Comparison of ENCODE assay signal across 8 cellular contexts in genomic region chr4:37780444-37781133, GRCh38. TPM values are rescaled to one million over a fixed set of nuclear protein-coding genes. Genes with fewer than 3 reads are reported as not detected.
DNase-seq lines count a peak whose midpoint lies in the region; ATAC-seq, FAIRE-seq and TF ChIP-seq lines count a peak whose summit lies in the region.

No MANE protein-coding gene starts in this region.

- WGBS in hepatocyte (ENCODE audit: low lambda C conversion rate, missing lambda C conversion rate): 32% methylated on average over 4 of the region's 4 CpGs

- no peak overlapping the region for H3K4me2 ChIP-seq in hepatocyte

- intact Hi-C loops in Right ventricle myocardium superior (cut with DNase I) (no loop called here), cardiac septum (cut with DNase I) (no loop called here), upper lobe of right lung (cut with DNase I) (no loop called here)

- H3K9me3 ChIP-seq in hepatocyte (ENCODE audit: low read depth): no peaks in the 10 kb centered on the region
- H3K9me3 ChIP-seq in upper lobe of right lung: no peaks in the 10 kb centered on the region

- no peak for FAIRE-seq in HTR-8/SVneo (lab: Jason Lieb, UNC)

- no peak overlapping the region for H2AFZ ChIP-seq in hepatocyte

- peak; percentile 33 for TF ChIP-seq CTCF in hepatocyte (IDR thresholded peaks at IDR 0.05; ENCODE audit: poor library complexity)
- TF ChIP-seq CTCF in upper lobe of right lung (IDR thresholded peaks at IDR 0.05): no peak

- H4K20me1 ChIP-seq in hepatocyte (ENCODE audit: insufficient read depth, poor library complexity, severe bottlenecking): no peaks in the 10 kb centered on the region

- DNase-seq in Right ventricle myocardium superior: peak; percentile 49
- no peak for DNase-seq in cardiac septum (ENCODE audit: low spot score)
- DNase-seq in activated T-cell treated with anti-CD3 and anti-CD28 coated beads for 4 hours: peak; percentile 18
- DNase-seq in hepatocyte (ENCODE audit: low spot score): peak; percentile 43
- DNase-seq in upper lobe of right lung: no peak
- DNase-seq in HTR-8/SVneo (ENCODE audit: insufficient read length, low spot score): no peak
- DNase-seq in DMS153 treated with DMSO at 0.1 percent for 48 hours (lab: John Stamatoyannopoulos, UW; ENCODE audit: unreplicated experiment): no peak
- DNase-seq in HCEC 1CT: no peak

- H3K4me3 ChIP-seq in hepatocyte (no peak overlapping the region), upper lobe of right lung (no peak overlapping the region)

- H3K9me2 ChIP-seq in hepatocyte (replicated peaks; ENCODE audit: insufficient read depth): no peaks in the 10 kb centered on the region

- no peaks in the 10 kb centered on the region for H3K27me3 ChIP-seq in hepatocyte
- no peaks in the 10 kb centered on the region for H3K27me3 ChIP-seq in upper lobe of right lung

- H3K79me2 ChIP-seq in hepatocyte: no peaks in the 10 kb centered on the region

- H3K4me1 ChIP-seq in hepatocyte (ENCODE audit: insufficient read depth): no peaks in the 10 kb centered on the region
- no peaks in the 10 kb centered on the region for H3K4me1 ChIP-seq in upper lobe of right lung

- ATAC-seq in Right ventricle myocardium superior (ENCODE audit: poor library complexity) (peak; percentile 46), upper lobe of right lung (peak; percentile 64)

- no peaks in the 10 kb centered on the region for H3K36me3 ChIP-seq in hepatocyte (replicated peaks; ENCODE audit: insufficient read depth, low read depth)
- H3K36me3 ChIP-seq in upper lobe of right lung: no peaks in the 10 kb centered on the region

- H3K27ac ChIP-seq in hepatocyte (no peak overlapping the region), upper lobe of right lung (no peak overlapping the region)

RNA-seq across cellular contexts. Expression of gene PGM2, which starts 45.9 kb away (rescaled TPM):
- 15.6 TPM for total RNA-seq in Right ventricle myocardium superior
- total RNA-seq in cardiac septum: 9.5 TPM
- 25.0 and 28.2 TPM in 2 replicates for total RNA-seq in hepatocyte
- 11.2 and 14.8 TPM in 2 replicates for polyA plus RNA-seq in hepatocyte
- 25.0 TPM for total RNA-seq in upper lobe of right lung

Comparison
In these comparisons a context has a peak if more than half of its experiments do, and no peak if none do; other contexts are left out.
1. DNase-seq: peak in Right ventricle myocardium superior (single experiment), activated T-cell treated with anti-CD3 and anti-CD28 coated beads for 4 hours (single experiment) and hepatocyte (single experiment); none in cardiac septum (single experiment), upper lobe of right lung (single experiment), HTR-8/SVneo (single experiment), DMS153 treated with DMSO at 0.1 percent for 48 hours (single experiment) and HCEC 1CT (single experiment).